1 cellular context compared by ENCODE assay signal in genomic region chr3:48684480-48685143, GRCh38.
TF ChIP-seq lines count a peak whose summit lies in the region.

No MANE protein-coding gene starts in this region.

TF ChIP-seq in HCT116, 20 proteins besides CTCF, POLR2A, EP300 and RAD21 (continued from another document):
- TF ChIP-seq YY1 (IDR thresholded peaks at IDR 0.05; ENCODE audit: extremely low read depth, insufficient replicate concordance, low read depth, low read length), result no peak
- TF ChIP-seq CEBPB (IDR thresholded peaks at IDR 0.05; ENCODE audit: low read depth), result no peak
- no peak for TF ChIP-seq REST (IDR thresholded peaks at IDR 0.05; ENCODE audit: low read depth)
- TF ChIP-seq ELF1 (IDR thresholded peaks at IDR 0.05; ENCODE audit: borderline replicate concordance, low read depth), result no peak
- no peak for TF ChIP-seq EZH2 (IDR thresholded peaks at IDR 0.05)
- TF ChIP-seq POLR2AphosphoS5 (IDR thresholded peaks at IDR 0.05; ENCODE audit: low read depth, low read length), result no peak
- TF ChIP-seq FOSL1 (IDR thresholded peaks at IDR 0.05; ENCODE audit: low read depth), result no peak
- no peak for TF ChIP-seq ZFX (IDR thresholded peaks at IDR 0.05)
- TF ChIP-seq TCF7L2 (IDR thresholded peaks at IDR 0.05; ENCODE audit: borderline replicate concordance, extremely low read depth, insufficient read depth, insufficient read length), result no peak
- TF ChIP-seq MAX (IDR thresholded peaks at IDR 0.05), result no peak
